In the genomic region with DNA sequence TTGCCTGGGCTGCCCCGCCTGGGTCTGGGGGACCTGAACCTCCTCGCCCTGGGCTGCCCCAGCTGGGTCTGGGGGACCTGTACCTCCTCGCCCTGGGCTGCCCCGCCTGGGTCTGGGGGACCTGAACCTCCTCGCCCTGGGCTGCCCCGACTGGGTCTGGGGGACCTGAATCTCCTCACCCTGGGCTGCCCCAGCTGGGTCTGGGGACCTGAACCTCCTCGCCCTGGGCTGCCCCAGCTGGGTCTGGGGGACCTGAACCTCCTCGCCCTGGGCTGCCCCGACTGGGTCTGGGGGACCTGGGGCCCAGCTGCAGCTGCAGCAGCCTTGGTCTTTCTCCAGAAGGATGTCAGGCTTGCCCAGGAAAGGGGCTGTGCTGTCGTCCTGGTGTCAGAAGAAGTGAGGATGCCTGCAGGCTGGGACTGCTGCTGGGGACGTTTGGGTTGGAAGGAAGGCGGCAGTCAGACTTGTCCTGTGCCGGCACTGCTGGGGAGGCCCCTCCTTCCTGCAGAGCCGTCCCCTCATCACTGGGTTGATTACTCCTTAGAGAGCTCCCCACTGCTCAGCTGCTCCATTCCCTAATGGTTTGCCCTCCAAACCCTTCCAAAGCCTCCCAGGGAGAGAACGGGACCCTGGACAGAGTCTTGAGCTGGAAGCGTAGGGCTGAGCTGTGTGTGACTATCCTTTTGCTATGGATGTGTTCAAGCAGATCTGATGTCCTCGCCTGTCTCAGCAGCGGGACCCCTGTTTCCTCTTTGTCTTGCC, we compare ENCODE assay signal across 16 cellular contexts. TPM values are rescaled to one million over a fixed set of nuclear protein-coding genes. Genes with fewer than 3 reads are reported as not detected.
A peak's percentile ranks its signal among the peaks of the same experiment; 100 is the strongest.
DNase-seq lines count a peak whose midpoint lies in the region; ATAC-seq and TF ChIP-seq lines count a peak whose summit lies in the region.
"Had no signal": no experiment of that assay in that cellular context is flagged by ENCODE, and none has a peak within 500 bp of the region (broad histone marks: within the 10 kb centered on the region; RNA-seq: fewer than 3 reads in every experiment).

No MANE protein-coding gene starts in this region.

- H3K27me3 Mint-ChIP-seq in glutamatergic neuron (ENCODE audit: unreplicated experiment) (peaks cover 18% of the 10 kb centered on the region), mesothelial cell of epicardium (ENCODE audit: low read depth) (no peaks in the 10 kb centered on the region)

- H3K36me3 Mint-ChIP-seq in glutamatergic neuron (ENCODE audit: unreplicated experiment) (no peaks in the 10 kb centered on the region), mesothelial cell of epicardium (peaks cover 15% of the 10 kb centered on the region)

- peak overlapping the region; percentile 90 for H3K27ac ChIP-seq in 22Rv1
- H3K27ac ChIP-seq: C4-2B had no signal

- H3K4me1 Mint-ChIP-seq in glutamatergic neuron (ENCODE audit: low read depth, unreplicated experiment) (peaks cover 5% of the 10 kb centered on the region), mesothelial cell of epicardium (no peaks in the 10 kb centered on the region)

- ATAC-seq in GM21367 (IDR thresholded peaks at IDR 0.05; ENCODE audit: unreplicated experiment): no peak

- TF ChIP-seq RAD21 in Ishikawa (IDR thresholded peaks at IDR 0.05; ENCODE audit: low read depth): no peak

- no peak for TF ChIP-seq EP300 in Ishikawa (IDR thresholded peaks at IDR 0.05; ENCODE audit: borderline replicate concordance)

- peaks cover 13% of the 10 kb centered on the region for H3K9me3 Mint-ChIP-seq in glutamatergic neuron (ENCODE audit: unreplicated experiment)
- H3K9me3 Mint-ChIP-seq in mesothelial cell of epicardium: no peaks in the 10 kb centered on the region

- H3K27ac Mint-ChIP-seq in glutamatergic neuron (ENCODE audit: unreplicated experiment) (peak overlapping the region; percentile 81), mesothelial cell of epicardium (peak overlapping the region; percentile 34)

- H3K4me3 Mint-ChIP-seq in glutamatergic neuron (ENCODE audit: unreplicated experiment) (peak overlapping the region; percentile 66), mesothelial cell of epicardium (no peak overlapping the region)

- DNase-seq in glutamatergic neuron: peak; percentile 9
- no peak for DNase-seq in mesothelial cell of epicardium (ENCODE audit: low spot score in 2 of 2, unreplicated experiment in 2 of 2)
- DNase-seq in stimulated activated CD4-positive, alpha-beta T cell treated with anti-CD3 and anti-CD28 coated beads, Interleukin-4, amount 100 ng/mL, for 1 hour: no peak
- no peak for DNase-seq in LoVo (ENCODE audit: low spot score)
- no peak for DNase-seq in NCI-H1105 (lab: John Stamatoyannopoulos, UW)
- DNase-seq: COR-L47; H7; Kasumi-1; NCI-H1930; NCI-H446; NCI-H69; NK-92 treated with Interleukin-12 subunit alpha and Interleukin-12 subunit beta, amount 100 ng/mL, for 24 hours had no signal

- no peak for TF ChIP-seq CTCF in 22Rv1 (IDR thresholded peaks at IDR 0.05)
- no peak for TF ChIP-seq CTCF in glutamatergic neuron (IDR thresholded peaks at IDR 0.05; ENCODE audit: partially characterized antibody, unreplicated experiment)
- TF ChIP-seq CTCF in mesothelial cell of epicardium (IDR thresholded peaks at IDR 0.05; ENCODE audit: unreplicated experiment): no peak

TF ChIP-seq in Ishikawa, 13 proteins besides CTCF, POLR2A, EP300 and RAD21:
- TF ChIP-seq TAF1 (IDR thresholded peaks at IDR 0.05; ENCODE audit: low read depth): no peak
- TF ChIP-seq REST (IDR thresholded peaks at IDR 0.05; ENCODE audit: low read depth): 0 out of 2 replicates have a peak, but pooled peaks have one; percentile 10
- TF ChIP-seq ZBTB7A (IDR thresholded peaks at IDR 0.05; ENCODE audit: low read depth): no peak
TF ChIP-seq in Ishikawa: peak in this region for 1.

RNA-seq across cellular contexts. Expression of gene AJM1, which starts 8.7 kb away (rescaled TPM):
- total RNA-seq in glutamatergic neuron (ENCODE audit: unreplicated experiment) (15.3 TPM), mesothelial cell of epicardium (3.1 to 3.8 TPM (median 3.6 TPM) in 3 replicates)

RNA-seq across cellular contexts. Expression of gene PHPT1, which starts 15.6 kb away (rescaled TPM):
- total RNA-seq in glutamatergic neuron (ENCODE audit: unreplicated experiment) (101 TPM), mesothelial cell of epicardium (159 to 168 TPM (median 168 TPM) in 3 replicates)

RNA-seq across cellular contexts. Expression of gene MAMDC4, which starts 18.6 kb away (rescaled TPM):
- total RNA-seq in glutamatergic neuron (ENCODE audit: unreplicated experiment) (17.6 TPM), mesothelial cell of epicardium (20.1 to 22.6 TPM (median 20.3 TPM) in 3 replicates)

RNA-seq across cellular contexts. Expression of gene RABL6, which starts 25.8 kb away (rescaled TPM):
- total RNA-seq in glutamatergic neuron (ENCODE audit: unreplicated experiment) (149 TPM), mesothelial cell of epicardium (120 to 124 TPM (median 122 TPM) in 3 replicates)

RNA-seq across cellular contexts. Expression of gene EDF1, which starts 32.5 kb away (rescaled TPM):
- total RNA-seq in glutamatergic neuron (ENCODE audit: unreplicated experiment) (343 TPM), mesothelial cell of epicardium (275 to 294 TPM (median 275 TPM) in 3 replicates)
